In the genomic region with DNA sequence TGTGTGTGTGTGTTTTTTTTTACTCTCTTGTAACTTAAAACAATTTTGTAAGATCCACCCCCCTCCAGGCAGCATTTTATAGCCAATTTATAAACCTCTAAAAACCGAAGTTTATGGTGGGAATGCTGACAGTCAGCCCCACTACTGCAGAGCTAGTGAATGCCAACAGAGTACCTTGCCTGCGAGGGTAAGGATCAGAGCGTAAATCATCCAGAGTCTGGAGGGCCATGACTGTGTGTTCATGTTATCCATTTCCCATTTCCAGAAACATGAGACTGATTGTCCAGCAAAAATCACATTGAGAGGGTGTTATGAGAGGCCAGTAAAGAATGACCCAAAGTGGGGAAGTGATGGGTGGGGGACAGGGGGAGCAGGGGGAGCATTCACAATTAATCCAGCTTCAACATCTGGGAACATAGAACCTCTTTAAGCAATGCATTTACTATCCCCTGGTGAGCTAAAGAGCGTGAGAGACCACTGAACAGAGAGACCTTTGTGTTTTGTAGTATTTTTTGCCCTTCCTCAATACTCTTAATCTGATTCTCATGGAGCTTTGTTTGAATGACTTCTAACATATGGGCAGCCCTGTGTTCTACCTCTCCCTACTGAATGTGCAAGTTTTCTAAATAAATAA, we compare ENCODE assay signal across 18 cellular contexts.
DNase-seq lines count a peak whose midpoint lies in the region; ATAC-seq and TF ChIP-seq lines count a peak whose summit lies in the region.
"Had no signal": no experiment of that assay in that cellular context is flagged by ENCODE, and none has a peak within 500 bp of the region (broad histone marks: within the 10 kb centered on the region; RNA-seq: fewer than 3 reads in every experiment).

No MANE protein-coding gene starts in this region.

- BruUV-seq in A673 (replicated peaks; lab: Mats Ljungman, UMichigan), result no TSS peak

- H3K4me1 ChIP-seq in lower lobe of right lung (no peaks in the 10 kb centered on the region), A673 (ENCODE audit: insufficient read depth, low read length, poor library complexity, severe bottlenecking) (no peaks in the 10 kb centered on the region)
- H3K4me1 ChIP-seq: BE2C had no signal

- CTCF ChIA-PET in A673 (lab: Charles Lee), result no interaction called here

- in situ Hi-C loops in SK-MEL-5 (cut with HindIII; ENCODE audit: low pct_unique_long_range_greater_than_20kb, low sequenced_read_pairs), result no loop called here

- H3K4me1 Mint-ChIP-seq in nephron progenitor cell (peaks cover 18% of the 10 kb centered on the region), T-helper 17 cell (no peaks in the 10 kb centered on the region)
- H3K4me1 Mint-ChIP-seq in T-helper 2 cell treated with Interferon-gamma antibody and Interleukin-4, amounts not matched to agents 5 μg/mL and 100 μg/mL, for 36 hours (ENCODE audit: low read depth), result no peaks in the 10 kb centered on the region

- H3K36me3 Mint-ChIP-seq in nephron progenitor cell (ENCODE audit: low read depth) (no peaks in the 10 kb centered on the region), T-helper 17 cell (ENCODE audit: low read depth) (no peaks in the 10 kb centered on the region)
- no peaks in the 10 kb centered on the region for H3K36me3 Mint-ChIP-seq in T-helper 2 cell treated with Interferon-gamma antibody and Interleukin-4, amounts not matched to agents 5 μg/mL and 100 μg/mL, for 36 hours (ENCODE audit: low read depth)

- POLR2A ChIA-PET in A673 (lab: Charles Lee; ENCODE audit: low non-redundant PET), result interaction anchor here (0.7 kb wide), 1 partner anchor 453 kb away, joined by 4 read pairs; no protein-coding TSS in a partner anchor

- intact Hi-C loops in lower lobe of right lung (cut with DNase I) (no loop called here), A673 (cut with micrococcal nuclease; ENCODE audit: unreplicated experiment) (no loop called here)

- H3K36me3 ChIP-seq in lower lobe of right lung (no peaks in the 10 kb centered on the region), A673 (ENCODE audit: insufficient read depth, low read length, poor library complexity, severe bottlenecking) (no peaks in the 10 kb centered on the region)
- H3K36me3 ChIP-seq: BE2C had no signal

- H3K27ac ChIP-seq in lower lobe of right lung (no peak overlapping the region), A673 (ENCODE audit: low read depth, low read length, poor library complexity, severe bottlenecking) (no peak overlapping the region)
- H3K27ac ChIP-seq: GM23248, KMS-11, RWPE1 had no signal

- peak; percentile 96 for DNase-seq in SK-MEL-5 (ENCODE audit: low read depth, low spot score)
- peak; percentile 21 for DNase-seq in epidermal melanocyte (ENCODE audit: insufficient read length, low spot score)
- DNase-seq in nephron progenitor cell, result peak; percentile 18
- no peak for DNase-seq in lower lobe of right lung
- no peak for DNase-seq in A673 (ENCODE audit: low spot score)
- DNase-seq in T-helper 2 cell treated with Interferon-gamma antibody and Interleukin-4, amounts not matched to agents 5 μg/mL and 100 μg/mL, for 36 hours (ENCODE audit: low spot score), result no peak
- no peak for DNase-seq in T-helper 17 cell
- DNase-seq: BE2C, GM23248, H9, NCI-H1048, NCI-H1417, NCI-H1694, NCI-H2029 treated with DMSO at 0.1 percent for 48 hours, NCI-H69, SHP77 had no signal

- H3K27me3 ChIP-seq in lower lobe of right lung (ENCODE audit: low read depth), result no peaks in the 10 kb centered on the region
- H3K27me3 ChIP-seq in A673 (replicated peaks; ENCODE audit: insufficient read depth, low read depth, low read length, poor library complexity), result no peaks in the 10 kb centered on the region
- H3K27me3 ChIP-seq: BE2C had no signal

- H3K9me3 ChIP-seq in lower lobe of right lung (no peaks in the 10 kb centered on the region), A673 (ENCODE audit: low read depth, low read length, poor library complexity, severe bottlenecking) (no peaks in the 10 kb centered on the region), T-helper 17 cell (ENCODE audit: control insufficient read depth, low read length, poor library complexity, severe bottlenecking) (no peaks in the 10 kb centered on the region)
- H3K9me3 ChIP-seq: BE2C had no signal

- H3K27ac Mint-ChIP-seq in nephron progenitor cell (peak overlapping the region; percentile 40), T-helper 17 cell (no peak overlapping the region)
- no peak overlapping the region for H3K27ac Mint-ChIP-seq in T-helper 2 cell treated with Interferon-gamma antibody and Interleukin-4, amounts not matched to agents 5 μg/mL and 100 μg/mL, for 36 hours
- H3K27ac Mint-ChIP-seq: H9 had no signal

- TF ChIP-seq CTCF in nephron progenitor cell (IDR thresholded peaks at IDR 0.05) (no peak), lower lobe of right lung (IDR thresholded peaks at IDR 0.05) (no peak), A673 (conservative IDR thresholded peaks at IDR 0.05; ENCODE audit: low read depth, low read length) (no peak)

- H3K9me3 Mint-ChIP-seq in nephron progenitor cell, result no peaks in the 10 kb centered on the region
- H3K9me3 Mint-ChIP-seq in T-helper 2 cell treated with Interferon-gamma antibody and Interleukin-4, amounts not matched to agents 5 μg/mL and 100 μg/mL, for 36 hours, result no peaks in the 10 kb centered on the region
- H3K9me3 Mint-ChIP-seq: H9 had no signal

- ATAC-seq in lower lobe of right lung (no peak), T-helper 17 cell (no peak)

- no peak overlapping the region for H3K4me3 ChIP-seq in lower lobe of right lung
- H3K4me3 ChIP-seq in A673 (ENCODE audit: low read depth, low read length, poor library complexity, severe bottlenecking), result no peak overlapping the region
- H3K4me3 ChIP-seq: GM23248 had no signal

- no peaks in the 10 kb centered on the region for H3K27me3 Mint-ChIP-seq in nephron progenitor cell (ENCODE audit: low read depth, poor library complexity)
- H3K27me3 Mint-ChIP-seq in T-helper 2 cell treated with Interferon-gamma antibody and Interleukin-4, amounts not matched to agents 5 μg/mL and 100 μg/mL, for 36 hours (ENCODE audit: low read depth), result no peaks in the 10 kb centered on the region
- H3K27me3 Mint-ChIP-seq in T-helper 17 cell, result peaks cover 6% of the 10 kb centered on the region

- H3K4me3 Mint-ChIP-seq in nephron progenitor cell (no peak overlapping the region), T-helper 17 cell (no peak overlapping the region)
- H3K4me3 Mint-ChIP-seq in T-helper 2 cell treated with Interferon-gamma antibody and Interleukin-4, amounts not matched to agents 5 μg/mL and 100 μg/mL, for 36 hours, result no peak overlapping the region
- H3K4me3 Mint-ChIP-seq: H9 had no signal

Comparison
In these comparisons a context has a peak if more than half of its experiments do, and no peak if none do; other contexts are left out.
1. DNase-seq: peak in SK-MEL-5 (single experiment), epidermal melanocyte (single experiment) and nephron progenitor cell (single experiment); none in lower lobe of right lung (single experiment), A673 (single experiment), T-helper 2 cell treated with Interferon-gamma antibody and Interleukin-4, amounts not matched to agents 5 μg/mL and 100 μg/mL, for 36 hours (single experiment) and T-helper 17 cell (0 of 3).